1 cellular context compared by ENCODE assay signal in the genomic region with DNA sequence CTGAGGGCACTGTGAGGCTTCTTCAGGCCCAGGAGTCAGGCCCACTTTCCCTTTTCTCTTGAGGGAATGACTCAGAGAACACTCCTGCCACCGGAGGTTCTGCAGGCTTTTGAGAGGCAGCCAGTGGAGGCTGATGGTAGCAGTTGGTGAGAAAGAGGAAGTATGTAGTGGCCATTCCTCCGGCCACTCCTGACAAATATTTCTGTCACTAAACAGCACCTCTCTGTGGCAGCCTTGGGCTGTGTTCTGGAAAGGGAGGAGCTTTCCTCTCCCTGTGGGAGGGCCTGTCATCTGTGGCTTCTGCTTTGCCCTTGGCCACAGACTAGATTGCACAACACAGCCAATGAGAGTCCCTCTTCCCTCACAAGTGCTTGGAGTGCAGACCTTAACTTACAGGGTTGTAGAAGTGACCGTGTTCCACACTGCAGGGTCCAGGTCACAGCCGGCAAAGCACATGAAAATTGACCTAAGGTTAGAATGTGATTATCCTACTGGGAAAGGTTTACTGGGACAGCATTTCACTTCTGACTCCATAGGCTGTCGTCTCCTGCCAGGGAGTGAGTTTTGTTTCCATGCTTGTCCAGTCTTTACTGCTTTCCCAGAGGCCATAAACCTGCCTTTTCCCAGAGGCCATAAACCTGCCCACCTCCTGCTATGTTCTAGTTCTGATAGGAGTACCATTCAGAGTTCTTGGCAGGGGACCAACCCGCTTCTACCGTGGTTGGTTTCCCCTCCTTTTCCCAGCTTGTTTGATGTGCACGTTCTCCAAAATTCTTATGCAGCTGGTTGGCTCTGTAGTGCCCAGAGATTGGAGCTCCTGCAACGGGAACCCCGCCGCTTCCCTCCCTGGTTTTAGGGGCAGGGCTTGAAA.
A peak's percentile ranks its signal among the peaks of the same experiment; 100 is the strongest.
TF ChIP-seq lines count a peak whose summit lies in the region.

No MANE protein-coding gene starts in this region.

TF ChIP-seq in GM12878, 131 proteins besides CTCF, POLR2A, EP300 and RAD21 (continued from another document and continues in another):
- TF ChIP-seq SREBF2 (IDR thresholded peaks at IDR 0.05; ENCODE audit: low read length) = no peak
- no peak for TF ChIP-seq CREB1 (IDR thresholded peaks at IDR 0.05; ENCODE audit: low read depth)
- TF ChIP-seq SRF (IDR thresholded peaks at IDR 0.05; ENCODE audit: low read depth in 2 of 2, low read length in 2 of 2) = no peak
- TF ChIP-seq NR2F1 (conservative IDR thresholded peaks at IDR 0.05) = no peak
- TF ChIP-seq SMAD1 (IDR thresholded peaks at IDR 0.05; ENCODE audit: low read depth, partially characterized antibody) = no peak
- no peak for TF ChIP-seq RBBP5 (conservative IDR thresholded peaks at IDR 0.05)
- no peak for TF ChIP-seq SREBF1 (IDR thresholded peaks at IDR 0.05; ENCODE audit: low read length)
- TF ChIP-seq CHD2 (IDR thresholded peaks at IDR 0.05; ENCODE audit: borderline replicate concordance, low read depth, low read length) = 0 out of 2 replicates have a peak, but pooled peaks have one; percentile 23
- no peak for TF ChIP-seq RAD51 (IDR thresholded peaks at IDR 0.05)
- no peak for TF ChIP-seq TARDBP (IDR thresholded peaks at IDR 0.05; ENCODE audit: borderline replicate concordance)
- TF ChIP-seq MXI1 (IDR thresholded peaks at IDR 0.05; ENCODE audit: low read depth, low read length) = no peak
- TF ChIP-seq HDGF (IDR thresholded peaks at IDR 0.05) = peak; percentile 64; the same call in 1 of the 2 replicates
- TF ChIP-seq YY1 (IDR thresholded peaks at IDR 0.05; ENCODE audit: low read depth, low read length) = peak; percentile 82
- TF ChIP-seq ZZZ3 (IDR thresholded peaks at IDR 0.05; ENCODE audit: control insufficient read depth, insufficient read length, low read depth) = no peak
- TF ChIP-seq, protein P1, sequence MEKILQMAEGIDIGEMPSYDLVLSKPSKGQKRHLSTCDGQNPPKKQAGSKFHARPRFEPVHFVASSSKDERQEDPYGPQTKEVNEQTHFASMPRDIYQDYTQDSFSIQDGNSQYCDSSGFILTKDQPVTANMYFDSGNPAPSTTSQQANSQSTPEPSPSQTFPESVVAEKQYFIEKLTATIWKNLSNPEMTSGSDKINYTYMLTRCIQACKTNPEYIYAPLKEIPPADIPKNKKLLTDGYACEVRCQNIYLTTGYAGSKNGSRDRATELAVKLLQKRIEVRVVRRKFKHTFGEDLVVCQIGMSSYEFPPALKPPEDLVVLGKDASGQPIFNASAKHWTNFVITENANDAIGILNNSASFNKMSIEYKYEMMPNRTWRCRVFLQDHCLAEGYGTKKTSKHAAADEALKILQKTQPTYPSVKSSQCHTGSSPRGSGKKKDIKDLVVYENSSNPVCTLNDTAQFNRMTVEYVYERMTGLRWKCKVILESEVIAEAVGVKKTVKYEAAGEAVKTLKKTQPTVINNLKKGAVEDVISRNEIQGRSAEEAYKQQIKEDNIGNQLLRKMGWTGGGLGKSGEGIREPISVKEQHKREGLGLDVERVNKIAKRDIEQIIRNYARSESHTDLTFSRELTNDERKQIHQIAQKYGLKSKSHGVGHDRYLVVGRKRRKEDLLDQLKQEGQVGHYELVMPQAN (conservative IDR thresholded peaks at IDR 0.05) = no peak
- TF ChIP-seq, protein P2, sequence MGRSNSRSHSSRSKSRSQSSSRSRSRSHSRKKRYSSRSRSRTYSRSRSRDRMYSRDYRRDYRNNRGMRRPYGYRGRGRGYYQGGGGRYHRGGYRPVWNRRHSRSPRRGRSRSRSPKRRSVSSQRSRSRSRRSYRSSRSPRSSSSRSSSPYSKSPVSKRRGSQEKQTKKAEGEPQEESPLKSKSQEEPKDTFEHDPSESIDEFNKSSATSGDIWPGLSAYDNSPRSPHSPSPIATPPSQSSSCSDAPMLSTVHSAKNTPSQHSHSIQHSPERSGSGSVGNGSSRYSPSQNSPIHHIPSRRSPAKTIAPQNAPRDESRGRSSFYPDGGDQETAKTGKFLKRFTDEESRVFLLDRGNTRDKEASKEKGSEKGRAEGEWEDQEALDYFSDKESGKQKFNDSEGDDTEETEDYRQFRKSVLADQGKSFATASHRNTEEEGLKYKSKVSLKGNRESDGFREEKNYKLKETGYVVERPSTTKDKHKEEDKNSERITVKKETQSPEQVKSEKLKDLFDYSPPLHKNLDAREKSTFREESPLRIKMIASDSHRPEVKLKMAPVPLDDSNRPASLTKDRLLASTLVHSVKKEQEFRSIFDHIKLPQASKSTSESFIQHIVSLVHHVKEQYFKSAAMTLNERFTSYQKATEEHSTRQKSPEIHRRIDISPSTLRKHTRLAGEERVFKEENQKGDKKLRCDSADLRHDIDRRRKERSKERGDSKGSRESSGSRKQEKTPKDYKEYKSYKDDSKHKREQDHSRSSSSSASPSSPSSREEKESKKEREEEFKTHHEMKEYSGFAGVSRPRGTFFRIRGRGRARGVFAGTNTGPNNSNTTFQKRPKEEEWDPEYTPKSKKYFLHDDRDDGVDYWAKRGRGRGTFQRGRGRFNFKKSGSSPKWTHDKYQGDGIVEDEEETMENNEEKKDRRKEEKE (IDR thresholded peaks at IDR 0.05) = no peak
- TF ChIP-seq BMI1 (IDR thresholded peaks at IDR 0.05; ENCODE audit: borderline replicate concordance) = no peak
- TF ChIP-seq, protein P3, sequence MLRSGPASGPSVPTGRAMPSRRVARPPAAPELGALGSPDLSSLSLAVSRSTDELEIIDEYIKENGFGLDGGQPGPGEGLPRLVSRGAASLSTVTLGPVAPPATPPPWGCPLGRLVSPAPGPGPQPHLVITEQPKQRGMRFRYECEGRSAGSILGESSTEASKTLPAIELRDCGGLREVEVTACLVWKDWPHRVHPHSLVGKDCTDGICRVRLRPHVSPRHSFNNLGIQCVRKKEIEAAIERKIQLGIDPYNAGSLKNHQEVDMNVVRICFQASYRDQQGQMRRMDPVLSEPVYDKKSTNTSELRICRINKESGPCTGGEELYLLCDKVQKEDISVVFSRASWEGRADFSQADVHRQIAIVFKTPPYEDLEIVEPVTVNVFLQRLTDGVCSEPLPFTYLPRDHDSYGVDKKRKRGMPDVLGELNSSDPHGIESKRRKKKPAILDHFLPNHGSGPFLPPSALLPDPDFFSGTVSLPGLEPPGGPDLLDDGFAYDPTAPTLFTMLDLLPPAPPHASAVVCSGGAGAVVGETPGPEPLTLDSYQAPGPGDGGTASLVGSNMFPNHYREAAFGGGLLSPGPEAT (IDR thresholded peaks at IDR 0.05; ENCODE audit: low read depth) = peak; percentile 58; the same call in 1 of the 2 replicates
- no peak for TF ChIP-seq FOS (IDR thresholded peaks at IDR 0.05; ENCODE audit: borderline replicate concordance, extremely low read depth, insufficient read length)
- no peak for TF ChIP-seq DPF2 (IDR thresholded peaks at IDR 0.05)
- no peak for TF ChIP-seq NFYA (IDR thresholded peaks at IDR 0.05; ENCODE audit: borderline replicate concordance, low read depth, low read length)
- TF ChIP-seq KLF5 (IDR thresholded peaks at IDR 0.05; ENCODE audit: partially characterized antibody) = no peak
- TF ChIP-seq TCF3 (IDR thresholded peaks at IDR 0.05; ENCODE audit: borderline replicate concordance, insufficient read depth, low read depth, low read length) = no peak
- no peak for TF ChIP-seq HDAC2 (IDR thresholded peaks at IDR 0.05)
- no peak for TF ChIP-seq STAT3 (IDR thresholded peaks at IDR 0.05; ENCODE audit: low read depth, low read length)
- TF ChIP-seq SIX5 (IDR thresholded peaks at IDR 0.05; ENCODE audit: low read depth, low read length, severe bottlenecking) = no peak
- TF ChIP-seq EGR1 (IDR thresholded peaks at IDR 0.05; ENCODE audit: borderline replicate concordance in 1 of 2, low read depth in 2 of 2, low read length in 2 of 2) = no peak
- TF ChIP-seq, protein P4, sequence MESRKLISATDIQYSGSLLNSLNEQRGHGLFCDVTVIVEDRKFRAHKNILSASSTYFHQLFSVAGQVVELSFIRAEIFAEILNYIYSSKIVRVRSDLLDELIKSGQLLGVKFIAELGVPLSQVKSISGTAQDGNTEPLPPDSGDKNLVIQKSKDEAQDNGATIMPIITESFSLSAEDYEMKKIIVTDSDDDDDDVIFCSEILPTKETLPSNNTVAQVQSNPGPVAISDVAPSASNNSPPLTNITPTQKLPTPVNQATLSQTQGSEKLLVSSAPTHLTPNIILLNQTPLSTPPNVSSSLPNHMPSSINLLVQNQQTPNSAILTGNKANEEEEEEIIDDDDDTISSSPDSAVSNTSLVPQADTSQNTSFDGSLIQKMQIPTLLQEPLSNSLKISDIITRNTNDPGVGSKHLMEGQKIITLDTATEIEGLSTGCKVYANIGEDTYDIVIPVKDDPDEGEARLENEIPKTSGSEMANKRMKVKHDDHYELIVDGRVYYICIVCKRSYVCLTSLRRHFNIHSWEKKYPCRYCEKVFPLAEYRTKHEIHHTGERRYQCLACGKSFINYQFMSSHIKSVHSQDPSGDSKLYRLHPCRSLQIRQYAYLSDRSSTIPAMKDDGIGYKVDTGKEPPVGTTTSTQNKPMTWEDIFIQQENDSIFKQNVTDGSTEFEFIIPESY (IDR thresholded peaks at IDR 0.05) = no peak
- peak; percentile 75; the same call in 1 of the 2 replicates for TF ChIP-seq NBN (IDR thresholded peaks at IDR 0.05)
- no peak for TF ChIP-seq MTA2 (IDR thresholded peaks at IDR 0.05; ENCODE audit: low read depth)
- TF ChIP-seq, protein P5, sequence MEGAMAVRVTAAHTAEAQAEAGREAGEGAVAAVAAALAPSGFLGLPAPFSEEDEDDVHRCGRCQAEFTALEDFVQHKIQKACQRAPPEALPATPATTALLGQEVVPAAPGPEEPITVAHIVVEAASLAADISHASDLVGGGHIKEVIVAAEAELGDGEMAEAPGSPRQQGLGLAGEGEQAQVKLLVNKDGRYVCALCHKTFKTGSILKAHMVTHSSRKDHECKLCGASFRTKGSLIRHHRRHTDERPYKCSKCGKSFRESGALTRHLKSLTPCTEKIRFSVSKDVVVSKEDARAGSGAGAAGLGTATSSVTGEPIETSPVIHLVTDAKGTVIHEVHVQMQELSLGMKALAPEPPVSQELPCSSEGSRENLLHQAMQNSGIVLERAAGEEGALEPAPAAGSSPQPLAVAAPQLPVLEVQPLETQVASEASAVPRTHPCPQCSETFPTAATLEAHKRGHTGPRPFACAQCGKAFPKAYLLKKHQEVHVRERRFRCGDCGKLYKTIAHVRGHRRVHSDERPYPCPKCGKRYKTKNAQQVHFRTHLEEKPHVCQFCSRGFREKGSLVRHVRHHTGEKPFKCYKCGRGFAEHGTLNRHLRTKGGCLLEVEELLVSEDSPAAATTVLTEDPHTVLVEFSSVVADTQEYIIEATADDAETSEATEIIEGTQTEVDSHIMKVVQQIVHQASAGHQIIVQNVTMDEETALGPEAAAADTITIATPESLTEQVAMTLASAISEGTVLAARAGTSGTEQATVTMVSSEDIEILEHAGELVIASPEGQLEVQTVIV (IDR thresholded peaks at IDR 0.05; ENCODE audit: borderline replicate concordance, partially characterized antibody) = no peak
- TF ChIP-seq, protein P6, sequence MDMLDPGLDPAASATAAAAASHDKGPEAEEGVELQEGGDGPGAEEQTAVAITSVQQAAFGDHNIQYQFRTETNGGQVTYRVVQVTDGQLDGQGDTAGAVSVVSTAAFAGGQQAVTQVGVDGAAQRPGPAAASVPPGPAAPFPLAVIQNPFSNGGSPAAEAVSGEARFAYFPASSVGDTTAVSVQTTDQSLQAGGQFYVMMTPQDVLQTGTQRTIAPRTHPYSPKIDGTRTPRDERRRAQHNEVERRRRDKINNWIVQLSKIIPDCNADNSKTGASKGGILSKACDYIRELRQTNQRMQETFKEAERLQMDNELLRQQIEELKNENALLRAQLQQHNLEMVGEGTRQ (IDR thresholded peaks at IDR 0.05; ENCODE audit: borderline replicate concordance, low read depth, low read length) = no peak
- TF ChIP-seq, protein P7, sequence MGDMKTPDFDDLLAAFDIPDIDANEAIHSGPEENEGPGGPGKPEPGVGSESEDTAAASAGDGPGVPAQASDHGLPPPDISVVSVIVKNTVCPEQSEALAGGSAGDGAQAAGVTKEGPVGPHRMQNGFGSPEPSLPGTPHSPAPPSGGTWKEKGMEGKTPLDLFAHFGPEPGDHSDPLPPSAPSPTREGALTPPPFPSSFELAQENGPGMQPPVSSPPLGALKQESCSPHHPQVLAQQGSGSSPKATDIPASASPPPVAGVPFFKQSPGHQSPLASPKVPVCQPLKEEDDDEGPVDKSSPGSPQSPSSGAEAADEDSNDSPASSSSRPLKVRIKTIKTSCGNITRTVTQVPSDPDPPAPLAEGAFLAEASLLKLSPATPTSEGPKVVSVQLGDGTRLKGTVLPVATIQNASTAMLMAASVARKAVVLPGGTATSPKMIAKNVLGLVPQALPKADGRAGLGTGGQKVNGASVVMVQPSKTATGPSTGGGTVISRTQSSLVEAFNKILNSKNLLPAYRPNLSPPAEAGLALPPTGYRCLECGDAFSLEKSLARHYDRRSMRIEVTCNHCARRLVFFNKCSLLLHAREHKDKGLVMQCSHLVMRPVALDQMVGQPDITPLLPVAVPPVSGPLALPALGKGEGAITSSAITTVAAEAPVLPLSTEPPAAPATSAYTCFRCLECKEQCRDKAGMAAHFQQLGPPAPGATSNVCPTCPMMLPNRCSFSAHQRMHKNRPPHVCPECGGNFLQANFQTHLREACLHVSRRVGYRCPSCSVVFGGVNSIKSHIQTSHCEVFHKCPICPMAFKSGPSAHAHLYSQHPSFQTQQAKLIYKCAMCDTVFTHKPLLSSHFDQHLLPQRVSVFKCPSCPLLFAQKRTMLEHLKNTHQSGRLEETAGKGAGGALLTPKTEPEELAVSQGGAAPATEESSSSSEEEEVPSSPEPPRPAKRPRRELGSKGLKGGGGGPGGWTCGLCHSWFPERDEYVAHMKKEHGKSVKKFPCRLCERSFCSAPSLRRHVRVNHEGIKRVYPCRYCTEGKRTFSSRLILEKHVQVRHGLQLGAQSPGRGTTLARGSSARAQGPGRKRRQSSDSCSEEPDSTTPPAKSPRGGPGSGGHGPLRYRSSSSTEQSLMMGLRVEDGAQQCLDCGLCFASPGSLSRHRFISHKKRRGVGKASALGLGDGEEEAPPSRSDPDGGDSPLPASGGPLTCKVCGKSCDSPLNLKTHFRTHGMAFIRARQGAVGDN (IDR thresholded peaks at IDR 0.05) = no peak
- TF ChIP-seq NR2C1 (IDR thresholded peaks at IDR 0.05) = no peak
- no peak for TF ChIP-seq JUNB (IDR thresholded peaks at IDR 0.05)
- TF ChIP-seq ZSCAN29 (IDR thresholded peaks at IDR 0.05) = no peak
- TF ChIP-seq KAT2A (conservative IDR thresholded peaks at IDR 0.05; ENCODE audit: control insufficient read depth, low read depth, low read length) = no peak
- peak; percentile 68 to 73; a peak in 3 of 4 replicates for TF ChIP-seq IKZF2 (IDR thresholded peaks at IDR 0.05)
- TF ChIP-seq, protein P8, sequence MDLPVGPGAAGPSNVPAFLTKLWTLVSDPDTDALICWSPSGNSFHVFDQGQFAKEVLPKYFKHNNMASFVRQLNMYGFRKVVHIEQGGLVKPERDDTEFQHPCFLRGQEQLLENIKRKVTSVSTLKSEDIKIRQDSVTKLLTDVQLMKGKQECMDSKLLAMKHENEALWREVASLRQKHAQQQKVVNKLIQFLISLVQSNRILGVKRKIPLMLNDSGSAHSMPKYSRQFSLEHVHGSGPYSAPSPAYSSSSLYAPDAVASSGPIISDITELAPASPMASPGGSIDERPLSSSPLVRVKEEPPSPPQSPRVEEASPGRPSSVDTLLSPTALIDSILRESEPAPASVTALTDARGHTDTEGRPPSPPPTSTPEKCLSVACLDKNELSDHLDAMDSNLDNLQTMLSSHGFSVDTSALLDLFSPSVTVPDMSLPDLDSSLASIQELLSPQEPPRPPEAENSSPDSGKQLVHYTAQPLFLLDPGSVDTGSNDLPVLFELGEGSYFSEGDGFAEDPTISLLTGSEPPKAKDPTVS (IDR thresholded peaks at IDR 0.05; ENCODE audit: low read depth, low read length) = no peak
- no peak for TF ChIP-seq CHD4 (IDR thresholded peaks at IDR 0.05)
- TF ChIP-seq ZNF622 (IDR thresholded peaks at IDR 0.05) = no peak
